In genomic region chr5:109689740-109690455, GRCh38 we compare ENCODE assay signal across 8 cellular contexts. TPM values are rescaled to one million over a fixed set of nuclear protein-coding genes. Genes with fewer than 3 reads are reported as not detected.
DNase-seq lines count a peak whose midpoint lies in the region; ATAC-seq lines count a peak whose summit lies in the region.

Gene MAN2A1 (plus strand): TSS chr5:109689927. CDS start chr5:109690418, 491 bp downstream.

- DNase-seq in NK-92 treated with Interleukin-12 subunit alpha and Interleukin-12 subunit beta, amount 100 ng/mL, for 24 hours (lab: John Stamatoyannopoulos, UW): peak; percentile 74
- DNase-seq in NK-92 (lab: John Stamatoyannopoulos, UW; ENCODE audit: unreplicated experiment) (no peak), NCI-H2196 treated with DMSO at 0.1 percent for 48 hours (lab: John Stamatoyannopoulos, UW; ENCODE audit: unreplicated experiment) (peak; percentile 27), left colon (peak; percentile 87)
- peak; percentile 75 for DNase-seq in activated CD4-positive, CD25-positive, alpha-beta regulatory T cell treated with anti-CD3 and anti-CD28 coated beads, Interleukin-2, amount 50 U/mL, for 72 hours
- peak; percentile 76 for DNase-seq in stimulated activated CD4-positive, alpha-beta T cell treated with anti-CD3 and anti-CD28 coated beads, Interleukin-2, amount 100 ng/mL, for 4 hours (ENCODE audit: low read depth)

- ATAC-seq in HG02973 (IDR thresholded peaks at IDR 0.05; ENCODE audit: unreplicated experiment): peak; percentile 50
- ATAC-seq in left colon: peak; percentile 77

- intact Hi-C loops in left colon (cut with DNase I, micrococcal nuclease): no loop called here

- peak within 1 kb of the TSS; percentile 98 for H3K27ac ChIP-seq in cingulate gyrus (ENCODE audit: low read depth, low read length)

RNA-seq across cellular contexts. Expression of gene MAN2A1, which starts in this region (rescaled TPM):
- total RNA-seq in left colon: 100 to 1,000 TPM in 1 of 2 donors, 10 to 100 TPM in 1; 89.5 to 106 TPM
